In genomic region chr1:109075531-109076490, GRCh38 we compare ENCODE assay signal across 8 cellular contexts. TPM values are rescaled to one million over a fixed set of nuclear protein-coding genes. Genes with fewer than 3 reads are reported as not detected.
A peak's percentile ranks its signal among the peaks of the same experiment; 100 is the strongest.
DNase-seq lines count a peak whose midpoint lies in the region; TF ChIP-seq lines count a peak whose summit lies in the region.

TAF13 (minus strand) TSS chr1:109076003; CDS start chr1:109075947, 56 bp downstream.

- peak within 1 kb of the TSS; percentile 78 for H3K4me2 ChIP-seq in SK-N-SH

- TF ChIP-seq POLR2A in suprapubic skin (IDR thresholded peaks at IDR 0.05): peak; percentile 46 to 93

- H3K9ac ChIP-seq in SK-N-SH: peak within 1 kb of the TSS; percentile 91

- no peak for TF ChIP-seq RAD21 in SK-N-SH (IDR thresholded peaks at IDR 0.05; ENCODE audit: low read length)

- H3K4me1 ChIP-seq in SK-N-SH (ENCODE audit: control insufficient read depth in 1 of 2, insufficient read depth in 2 of 2, low read depth in 1 of 2, low read length in 1 of 2) (no peaks in the 10 kb centered on the region; a peak in 2 of 4 replicates), suprapubic skin (peaks cover 32% of the 10 kb centered on the region)

- TF ChIP-seq CTCF in GM06990 (IDR thresholded peaks at IDR 0.05; ENCODE audit: insufficient read depth, low read length, poor library complexity, severe bottlenecking) (no peak), HFF-Myc (IDR thresholded peaks at IDR 0.05; ENCODE audit: low read depth, low read length, missing control alignments) (peak; percentile 11), SK-N-SH (IDR thresholded peaks at IDR 0.05) (peak; percentile 22), suprapubic skin (IDR thresholded peaks at IDR 0.05) (peak; percentile 26 to 29)

- H3K9me2 ChIP-seq in SK-N-SH: no peaks in the 10 kb centered on the region

- H3K27ac ChIP-seq in SK-N-SH (ENCODE audit: low read depth in 2 of 2, low read length in 1 of 2) (peak within 1 kb of the TSS; percentile 95 to 97), suprapubic skin (peak within 1 kb of the TSS; percentile 91)

- H3K36me3 ChIP-seq in GM06990 (ENCODE audit: control insufficient read depth, insufficient read depth, low read length) (no peaks in the 10 kb centered on the region; the same call in 1 of the 2 replicates), SK-N-SH (replicated peaks in 1 of 2; ENCODE audit: control insufficient read depth in 1 of 2, insufficient read depth in 2 of 2, low read length in 1 of 2) (peaks cover 6 to 14% of the 10 kb centered on the region in 2 experiments), suprapubic skin (peaks cover 4% of the 10 kb centered on the region)

- DNase-seq in GM06990 (ENCODE audit: extremely low read depth, insufficient read length) (peak; percentile 91), HFF-Myc (ENCODE audit: extremely low read depth, low read depth) (peak; percentile 71), NAMALWA (ENCODE audit: low spot score) (peak; percentile 94), SK-N-SH (peak; percentile 96), germinal center (ENCODE audit: low spot score) (peak; percentile 90), nucleus accumbens (lab: John Stamatoyannopoulos, UW) (peak; percentile 59 to 97 (median 91)), suprapubic skin (ENCODE audit: low spot score in 2 of 2) (peak; percentile 96)
- peak; percentile 84 for DNase-seq in activated naive CD4-positive, alpha-beta T cell treated with anti-CD3 and anti-CD28 coated beads, Interleukin-2, amount 50 U/mL, for 16 hours

- CTCF ChIA-PET in SK-N-SH (lab: Yijun Ruan, JAX): interaction anchor here (1.1 to 2.7 kb wide), 4 partner anchors 15 to 36 kb away, joined by 3 to 18 read pairs (median 4); partner anchors contain the start of gene TMEM167B

- H3K79me2 ChIP-seq in SK-N-SH (ENCODE audit: insufficient read depth): peaks cover 47% of the 10 kb centered on the region

- H3K9me3 ChIP-seq in SK-N-SH: no peaks in the 10 kb centered on the region
- H3K9me3 ChIP-seq in suprapubic skin: no peaks in the 10 kb centered on the region

- 4% methylated on average over 37 of the region's 39 CpGs for WGBS in SK-N-SH (ENCODE audit: low lambda C conversion rate)
- WGBS in suprapubic skin: 4% methylated on average over 36 of the region's 39 CpGs

- POLR2A ChIA-PET in SK-N-SH (lab: Yijun Ruan, JAX): interaction anchor here (0.6 to 1.6 kb wide), 11 partner anchors 10 to 384 kb away, joined by 3 to 28 read pairs (median 5); partner anchors contain the start of genes ELAPOR1, PRPF38B, SARS1 and TMEM167B

- peak within 1 kb of the TSS; percentile 97 for H3K4me3 ChIP-seq in GM06990 (replicated peaks; ENCODE audit: low read depth, low read length)
- H3K4me3 ChIP-seq in HFF-Myc (replicated peaks; ENCODE audit: low read depth, low read length): peak within 1 kb of the TSS; percentile 78
- H3K4me3 ChIP-seq in SK-N-SH (ENCODE audit: low read depth in 2 of 2, low read length in 1 of 2): peak within 1 kb of the TSS; percentile 81 to 83
- H3K4me3 ChIP-seq in suprapubic skin: peak within 1 kb of the TSS; percentile 80

- H2AFZ ChIP-seq in SK-N-SH (ENCODE audit: low read depth): peak within 1 kb of the TSS; percentile 96

- 0 out of 2 replicates have a peak, but pooled peaks cover 6% of the 10 kb centered on the region for H4K20me1 ChIP-seq in SK-N-SH (ENCODE audit: insufficient read depth)

- peaks cover 6% of the 10 kb centered on the region for H3F3A ChIP-seq in SK-N-SH (replicated peaks; ENCODE audit: insufficient read depth)

- H3K27me3 ChIP-seq in GM06990 (replicated peaks; ENCODE audit: control insufficient read depth, insufficient read depth, low read length) (no peaks in the 10 kb centered on the region), SK-N-SH (ENCODE audit: insufficient read depth) (no peaks in the 10 kb centered on the region), suprapubic skin (no peaks in the 10 kb centered on the region)

- peak in 1 of 2 experiments; percentile 19; a peak in 1 of 4 replicates for TF ChIP-seq EP300 in SK-N-SH (IDR thresholded peaks at IDR 0.05; ENCODE audit: borderline replicate concordance in 1 of 2, low read depth in 1 of 2, low read length in 1 of 2)
- TF ChIP-seq EP300 in suprapubic skin (IDR thresholded peaks at IDR 0.05): no peak

TF ChIP-seq in SK-N-SH, 30 proteins besides CTCF, POLR2A, EP300 and RAD21 (continues in another document):
- TF ChIP-seq IRF3 (IDR thresholded peaks at IDR 0.05; ENCODE audit: low read depth, low read length): no peak
- peak; percentile 51; the same call in 1 of the 2 replicates for TF ChIP-seq PBX3 (IDR thresholded peaks at IDR 0.05)
- peak; percentile 68 for TF ChIP-seq ELF1 (IDR thresholded peaks at IDR 0.05)
- no peak for TF ChIP-seq GATA2 (CRISPR knock-in tag; IDR thresholded peaks at IDR 0.05)
- TF ChIP-seq TAF1 (IDR thresholded peaks at IDR 0.05; ENCODE audit: borderline replicate concordance, low read depth, low read length): peak; percentile 86
- TF ChIP-seq TCF12 (IDR thresholded peaks at IDR 0.05): peak; percentile 24; the same call in 1 of the 2 replicates
- TF ChIP-seq SMC3 (IDR thresholded peaks at IDR 0.05; ENCODE audit: low read depth, low read length): no peak
- no peak for TF ChIP-seq NRF1 (IDR thresholded peaks at IDR 0.05; ENCODE audit: low read depth, low read length)
- TF ChIP-seq RCOR1 (IDR thresholded peaks at IDR 0.05; ENCODE audit: low read length): no peak
- TF ChIP-seq JUND (IDR thresholded peaks at IDR 0.05): no peak
- TF ChIP-seq USF2 (IDR thresholded peaks at IDR 0.05; ENCODE audit: borderline replicate concordance, low read depth, low read length): no peak
- TF ChIP-seq NFIC (IDR thresholded peaks at IDR 0.05; ENCODE audit: borderline replicate concordance): no peak
- TF ChIP-seq MXI1 (IDR thresholded peaks at IDR 0.05; ENCODE audit: low read depth, low read length): peak; percentile 97
- TF ChIP-seq MAX (IDR thresholded peaks at IDR 0.05; ENCODE audit: low read depth): peak; percentile 96
- no peak for TF ChIP-seq YY1 (IDR thresholded peaks at IDR 0.05; ENCODE audit: low read depth)
- no peak for TF ChIP-seq MEF2A (IDR thresholded peaks at IDR 0.05; ENCODE audit: borderline replicate concordance, low read depth)
- no peak; the same call in 1 of the 2 replicates for TF ChIP-seq FOSL2 (IDR thresholded peaks at IDR 0.05; ENCODE audit: borderline replicate concordance, low read depth)
- peak; percentile 93 for TF ChIP-seq CHD2 (IDR thresholded peaks at IDR 0.05; ENCODE audit: low read length, partially characterized antibody)
- no peak for TF ChIP-seq RXRA (IDR thresholded peaks at IDR 0.05; ENCODE audit: borderline replicate concordance, low read depth)
- TF ChIP-seq FOXM1 (IDR thresholded peaks at IDR 0.05; ENCODE audit: low read depth): no peak
- no peak for TF ChIP-seq TEAD4 (IDR thresholded peaks at IDR 0.05; ENCODE audit: borderline replicate concordance, insufficient read depth)
- TF ChIP-seq EZH2phosphoT487 (IDR thresholded peaks at IDR 0.05; ENCODE audit: borderline replicate concordance, low read depth): no peak
- TF ChIP-seq USF1 (IDR thresholded peaks at IDR 0.05; ENCODE audit: borderline replicate concordance, low read depth): no peak
- TF ChIP-seq RFX5 (IDR thresholded peaks at IDR 0.05; ENCODE audit: low read length): no peak
- TF ChIP-seq SIN3A (IDR thresholded peaks at IDR 0.05; ENCODE audit: borderline replicate concordance, low read depth, low read length): peak; percentile 93; the same call in 1 of the 2 replicates
- TF ChIP-seq GABPA (IDR thresholded peaks at IDR 0.05; ENCODE audit: low read depth): peak; percentile 96
- TF ChIP-seq POLR2AphosphoS5 (IDR thresholded peaks at IDR 0.05; ENCODE audit: low read depth, low read length): peak; percentile 98

RNA-seq across cellular contexts. Expression of gene TAF13, which starts in this region (rescaled TPM):
- 16.0 and 21.9 TPM in 2 replicates for polyA plus RNA-seq in SK-N-SH (2012; rRNA removed)
- 32.1 and 65.7 TPM in 2 replicates for polyA plus RNA-seq in SK-N-SH (2012; cell fraction: cytosol; rRNA removed)
- polyA plus RNA-seq in SK-N-SH (2012; cell fraction: nucleus; rRNA removed): 3.1 and 6.7 TPM in 2 replicates
- total RNA-seq in suprapubic skin: 10 to 100 TPM; 10.6 to 33.2 (median 28.0) TPM

Comparison
In these comparisons a context has a peak if more than half of its experiments do, and no peak if none do; other contexts are left out.
1. Peak in every context shown above with its lines: DNase-seq, H3K4me3 ChIP-seq and H3K27ac ChIP-seq.